25 cellular contexts compared by ENCODE assay signal in genomic region chr6:110271732-110272022, GRCh38.
"Had no signal": no experiment of that assay in that cellular context is flagged by ENCODE, and none has a peak within 500 bp of the region (broad histone marks: within the 10 kb centered on the region; RNA-seq: fewer than 3 reads in every experiment).

No MANE protein-coding gene starts in this region.

- ATAC-seq: effector memory CD8-positive, alpha-beta T cell; esophagus mucosa; gastrocnemius medialis; heart right ventricle; left cardiac atrium; left lung; left ventricle myocardium superior; lower lobe of right lung; mucosa of descending colon had no signal

- DNase-seq: effector CD8-positive, alpha-beta T cell; effector memory CD8-positive, alpha-beta T cell; endodermal cell; erythroblast; esophagus squamous epithelium; foreskin fibroblast; foreskin melanocyte; gastrocnemius medialis; glutamatergic neuron; head of caudate nucleus; heart right ventricle; hippocampal formation; left cardiac atrium; left lung; left ventricle myocardium superior; lower lobe of right lung; mesenchymal stem cell; mucosa of descending colon had no signal

- H3K27ac ChIP-seq: coronary artery, epithelial cell of prostate, esophagus squamous epithelium, gastrocnemius medialis, heart right ventricle, left lung, lower lobe of right lung had no signal

- FAIRE-seq: colon, endometrium, islet of Langerhans, keratinocyte had no signal

- H3K9me3 ChIP-seq: esophagus squamous epithelium, gastrocnemius medialis, heart right ventricle, left lung, lower lobe of right lung, mucosa of descending colon had no signal

- H3K27me3 ChIP-seq: esophagus squamous epithelium, gastrocnemius medialis, heart right ventricle, left lung had no signal

- H3K4me1 ChIP-seq: esophagus squamous epithelium, gastrocnemius medialis, heart right ventricle, left lung, lower lobe of right lung had no signal

- H3K36me3 ChIP-seq: esophagus squamous epithelium, gastrocnemius medialis, heart right ventricle, left lung, lower lobe of right lung had no signal

- H3K4me3 ChIP-seq: coronary artery, esophagus squamous epithelium, gastrocnemius medialis, heart right ventricle, left lung, lower lobe of right lung, mucosa of descending colon had no signal
